In the genomic region with DNA sequence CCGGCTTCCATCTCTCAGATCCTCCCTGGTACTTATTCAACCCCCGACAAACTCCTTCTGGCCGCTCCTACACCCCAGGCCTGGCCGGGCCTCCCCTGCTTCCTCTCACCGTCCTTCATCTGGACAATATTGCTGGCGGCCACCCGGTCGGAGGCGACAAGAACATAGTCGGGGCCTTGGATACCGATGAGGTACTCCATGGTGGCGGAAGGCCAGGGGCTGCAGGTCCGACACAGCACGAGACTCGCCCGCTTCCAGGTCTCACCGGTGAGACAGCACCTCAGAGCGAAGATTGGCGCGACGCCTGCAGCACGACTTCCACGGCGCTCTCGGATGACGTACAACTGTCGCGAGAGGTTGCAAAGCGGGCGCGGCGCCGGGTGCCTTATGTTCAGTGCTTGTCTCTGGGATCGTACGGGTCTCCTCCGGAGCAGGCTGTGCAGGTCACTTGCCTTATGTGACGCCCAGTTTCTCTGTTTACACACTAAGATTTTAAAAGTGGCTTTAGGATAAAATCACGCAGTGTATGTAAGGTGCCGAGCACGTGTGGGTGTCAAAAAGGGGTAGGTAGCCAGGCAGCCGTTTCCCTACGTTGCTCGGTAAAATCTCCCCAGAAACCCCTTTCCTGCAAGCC, we compare ENCODE assay signal across 1 cellular context.
A peak's percentile ranks its signal among the peaks of the same experiment; 100 is the strongest.
TF ChIP-seq lines count a peak whose summit lies in the region.

A gene (minus strand): TSS at position 294 of the 634 bp plus-strand sequence. CDS start 94 bp downstream, at position 200.

TF ChIP-seq in HepG2, 621 proteins besides CTCF, POLR2A, EP300 and RAD21 (continued from another document and continues in another):
- TF ChIP-seq, protein P1, sequence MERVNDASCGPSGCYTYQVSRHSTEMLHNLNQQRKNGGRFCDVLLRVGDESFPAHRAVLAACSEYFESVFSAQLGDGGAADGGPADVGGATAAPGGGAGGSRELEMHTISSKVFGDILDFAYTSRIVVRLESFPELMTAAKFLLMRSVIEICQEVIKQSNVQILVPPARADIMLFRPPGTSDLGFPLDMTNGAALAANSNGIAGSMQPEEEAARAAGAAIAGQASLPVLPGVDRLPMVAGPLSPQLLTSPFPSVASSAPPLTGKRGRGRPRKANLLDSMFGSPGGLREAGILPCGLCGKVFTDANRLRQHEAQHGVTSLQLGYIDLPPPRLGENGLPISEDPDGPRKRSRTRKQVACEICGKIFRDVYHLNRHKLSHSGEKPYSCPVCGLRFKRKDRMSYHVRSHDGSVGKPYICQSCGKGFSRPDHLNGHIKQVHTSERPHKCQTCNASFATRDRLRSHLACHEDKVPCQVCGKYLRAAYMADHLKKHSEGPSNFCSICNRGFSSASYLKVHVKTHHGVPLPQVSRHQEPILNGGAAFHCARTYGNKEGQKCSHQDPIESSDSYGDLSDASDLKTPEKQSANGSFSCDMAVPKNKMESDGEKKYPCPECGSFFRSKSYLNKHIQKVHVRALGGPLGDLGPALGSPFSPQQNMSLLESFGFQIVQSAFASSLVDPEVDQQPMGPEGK (CRISPR knock-in tag; IDR thresholded peaks at IDR 0.05) = peak; percentile 45
- 0 out of 2 replicates have a peak, but pooled peaks have one; percentile 29 for TF ChIP-seq ZNF225 (CRISPR knock-in tag; IDR thresholded peaks at IDR 0.05)
- TF ChIP-seq ZNF546 (CRISPR knock-in tag; conservative IDR thresholded peaks at IDR 0.05) = no peak
- TF ChIP-seq ZNF292 (CRISPR knock-in tag; IDR thresholded peaks at IDR 0.05; ENCODE audit: borderline replicate concordance, low read depth) = peak; percentile 89
- no peak for TF ChIP-seq MAFK (conservative IDR thresholded peaks at IDR 0.05 in 1 of 2, IDR thresholded peaks at IDR 0.05 in 1 of 2; ENCODE audit: low read length in 2 of 2)
- TF ChIP-seq ATAD3A (CRISPR knock-in tag; IDR thresholded peaks at IDR 0.05) = 0 out of 2 replicates have a peak, but pooled peaks have one; percentile 48
- TF ChIP-seq CREB1 (IDR thresholded peaks at IDR 0.05) = peak; percentile 97
- peak; percentile 100 for TF ChIP-seq CREB1 (CRISPR knock-in tag; IDR thresholded peaks at IDR 0.05)
- TF ChIP-seq, protein P2, sequence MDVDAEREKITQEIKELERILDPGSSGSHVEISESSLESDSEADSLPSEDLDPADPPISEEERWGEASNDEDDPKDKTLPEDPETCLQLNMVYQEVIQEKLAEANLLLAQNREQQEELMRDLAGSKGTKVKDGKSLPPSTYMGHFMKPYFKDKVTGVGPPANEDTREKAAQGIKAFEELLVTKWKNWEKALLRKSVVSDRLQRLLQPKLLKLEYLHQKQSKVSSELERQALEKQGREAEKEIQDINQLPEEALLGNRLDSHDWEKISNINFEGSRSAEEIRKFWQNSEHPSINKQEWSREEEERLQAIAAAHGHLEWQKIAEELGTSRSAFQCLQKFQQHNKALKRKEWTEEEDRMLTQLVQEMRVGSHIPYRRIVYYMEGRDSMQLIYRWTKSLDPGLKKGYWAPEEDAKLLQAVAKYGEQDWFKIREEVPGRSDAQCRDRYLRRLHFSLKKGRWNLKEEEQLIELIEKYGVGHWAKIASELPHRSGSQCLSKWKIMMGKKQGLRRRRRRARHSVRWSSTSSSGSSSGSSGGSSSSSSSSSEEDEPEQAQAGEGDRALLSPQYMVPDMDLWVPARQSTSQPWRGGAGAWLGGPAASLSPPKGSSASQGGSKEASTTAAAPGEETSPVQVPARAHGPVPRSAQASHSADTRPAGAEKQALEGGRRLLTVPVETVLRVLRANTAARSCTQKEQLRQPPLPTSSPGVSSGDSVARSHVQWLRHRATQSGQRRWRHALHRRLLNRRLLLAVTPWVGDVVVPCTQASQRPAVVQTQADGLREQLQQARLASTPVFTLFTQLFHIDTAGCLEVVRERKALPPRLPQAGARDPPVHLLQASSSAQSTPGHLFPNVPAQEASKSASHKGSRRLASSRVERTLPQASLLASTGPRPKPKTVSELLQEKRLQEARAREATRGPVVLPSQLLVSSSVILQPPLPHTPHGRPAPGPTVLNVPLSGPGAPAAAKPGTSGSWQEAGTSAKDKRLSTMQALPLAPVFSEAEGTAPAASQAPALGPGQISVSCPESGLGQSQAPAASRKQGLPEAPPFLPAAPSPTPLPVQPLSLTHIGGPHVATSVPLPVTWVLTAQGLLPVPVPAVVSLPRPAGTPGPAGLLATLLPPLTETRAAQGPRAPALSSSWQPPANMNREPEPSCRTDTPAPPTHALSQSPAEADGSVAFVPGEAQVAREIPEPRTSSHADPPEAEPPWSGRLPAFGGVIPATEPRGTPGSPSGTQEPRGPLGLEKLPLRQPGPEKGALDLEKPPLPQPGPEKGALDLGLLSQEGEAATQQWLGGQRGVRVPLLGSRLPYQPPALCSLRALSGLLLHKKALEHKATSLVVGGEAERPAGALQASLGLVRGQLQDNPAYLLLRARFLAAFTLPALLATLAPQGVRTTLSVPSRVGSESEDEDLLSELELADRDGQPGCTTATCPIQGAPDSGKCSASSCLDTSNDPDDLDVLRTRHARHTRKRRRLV (CRISPR knock-in tag; IDR thresholded peaks at IDR 0.05) = no peak
- peak; percentile 95 for TF ChIP-seq POGZ (CRISPR knock-in tag; IDR thresholded peaks at IDR 0.05)
- peak; percentile 79 for TF ChIP-seq ZNF772 (CRISPR knock-in tag; IDR thresholded peaks at IDR 0.05)
- TF ChIP-seq PHF20 (CRISPR knock-in tag; IDR thresholded peaks at IDR 0.05) = peak; percentile 96
- TF ChIP-seq ZFX (CRISPR knock-in tag; IDR thresholded peaks at IDR 0.05; ENCODE audit: low read depth) = peak; percentile 97
- TF ChIP-seq KAT8 (CRISPR knock-in tag; IDR thresholded peaks at IDR 0.05) = peak; percentile 96
- TF ChIP-seq KLF9 (CRISPR knock-in tag; IDR thresholded peaks at IDR 0.05; ENCODE audit: low read depth) = no peak
- TF ChIP-seq HDAC1 (CRISPR knock-in tag; IDR thresholded peaks at IDR 0.05) = peak; percentile 97
- TF ChIP-seq SMAD1 (CRISPR knock-in tag; IDR thresholded peaks at IDR 0.05; ENCODE audit: borderline replicate concordance, low read depth) = no peak
- no peak for TF ChIP-seq SP1 (IDR thresholded peaks at IDR 0.05)
- 0 out of 2 replicates have a peak, but pooled peaks have one; percentile 36 for TF ChIP-seq SP1 (CRISPR knock-in tag; IDR thresholded peaks at IDR 0.05)
- TF ChIP-seq SAFB2 (CRISPR knock-in tag; IDR thresholded peaks at IDR 0.05; ENCODE audit: borderline replicate concordance, low read depth) = no peak
- TF ChIP-seq, protein P3, sequence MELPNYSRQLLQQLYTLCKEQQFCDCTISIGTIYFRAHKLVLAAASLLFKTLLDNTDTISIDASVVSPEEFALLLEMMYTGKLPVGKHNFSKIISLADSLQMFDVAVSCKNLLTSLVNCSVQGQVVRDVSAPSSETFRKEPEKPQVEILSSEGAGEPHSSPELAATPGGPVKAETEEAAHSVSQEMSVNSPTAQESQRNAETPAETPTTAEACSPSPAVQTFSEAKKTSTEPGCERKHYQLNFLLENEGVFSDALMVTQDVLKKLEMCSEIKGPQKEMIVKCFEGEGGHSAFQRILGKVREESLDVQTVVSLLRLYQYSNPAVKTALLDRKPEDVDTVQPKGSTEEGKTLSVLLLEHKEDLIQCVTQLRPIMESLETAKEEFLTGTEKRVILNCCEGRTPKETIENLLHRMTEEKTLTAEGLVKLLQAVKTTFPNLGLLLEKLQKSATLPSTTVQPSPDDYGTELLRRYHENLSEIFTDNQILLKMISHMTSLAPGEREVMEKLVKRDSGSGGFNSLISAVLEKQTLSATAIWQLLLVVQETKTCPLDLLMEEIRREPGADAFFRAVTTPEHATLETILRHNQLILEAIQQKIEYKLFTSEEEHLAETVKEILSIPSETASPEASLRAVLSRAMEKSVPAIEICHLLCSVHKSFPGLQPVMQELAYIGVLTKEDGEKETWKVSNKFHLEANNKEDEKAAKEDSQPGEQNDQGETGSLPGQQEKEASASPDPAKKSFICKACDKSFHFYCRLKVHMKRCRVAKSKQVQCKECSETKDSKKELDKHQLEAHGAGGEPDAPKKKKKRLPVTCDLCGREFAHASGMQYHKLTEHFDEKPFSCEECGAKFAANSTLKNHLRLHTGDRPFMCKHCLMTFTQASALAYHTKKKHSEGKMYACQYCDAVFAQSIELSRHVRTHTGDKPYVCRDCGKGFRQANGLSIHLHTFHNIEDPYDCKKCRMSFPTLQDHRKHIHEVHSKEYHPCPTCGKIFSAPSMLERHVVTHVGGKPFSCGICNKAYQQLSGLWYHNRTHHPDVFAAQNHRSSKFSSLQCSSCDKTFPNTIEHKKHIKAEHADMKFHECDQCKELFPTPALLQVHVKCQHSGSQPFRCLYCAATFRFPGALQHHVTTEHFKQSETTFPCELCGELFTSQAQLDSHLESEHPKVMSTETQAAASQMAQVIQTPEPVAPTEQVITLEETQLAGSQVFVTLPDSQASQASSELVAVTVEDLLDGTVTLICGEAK (IDR thresholded peaks at IDR 0.05) = no peak
- TF ChIP-seq, protein P3 (CRISPR knock-in tag; IDR thresholded peaks at IDR 0.05) = peak; percentile 49; the same call in 1 of the 2 replicates
- no peak for TF ChIP-seq KLF11 (CRISPR knock-in tag; IDR thresholded peaks at IDR 0.05)
- TF ChIP-seq, protein P4, sequence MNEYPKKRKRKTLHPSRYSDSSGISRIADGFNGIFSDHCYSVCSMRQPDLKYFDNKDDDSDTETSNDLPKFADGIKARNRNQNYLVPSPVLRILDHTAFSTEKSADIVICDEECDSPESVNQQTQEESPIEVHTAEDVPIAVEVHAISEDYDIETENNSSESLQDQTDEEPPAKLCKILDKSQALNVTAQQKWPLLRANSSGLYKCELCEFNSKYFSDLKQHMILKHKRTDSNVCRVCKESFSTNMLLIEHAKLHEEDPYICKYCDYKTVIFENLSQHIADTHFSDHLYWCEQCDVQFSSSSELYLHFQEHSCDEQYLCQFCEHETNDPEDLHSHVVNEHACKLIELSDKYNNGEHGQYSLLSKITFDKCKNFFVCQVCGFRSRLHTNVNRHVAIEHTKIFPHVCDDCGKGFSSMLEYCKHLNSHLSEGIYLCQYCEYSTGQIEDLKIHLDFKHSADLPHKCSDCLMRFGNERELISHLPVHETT (CRISPR knock-in tag; conservative IDR thresholded peaks at IDR 0.05) = peak; percentile 45; the same call in 1 of the 2 replicates
- peak; percentile 89 for TF ChIP-seq MYC (CRISPR knock-in tag; IDR thresholded peaks at IDR 0.05; ENCODE audit: borderline replicate concordance)
- TF ChIP-seq ZNF556 (CRISPR knock-in tag; IDR thresholded peaks at IDR 0.05; ENCODE audit: borderline replicate concordance) = peak; percentile 55; the same call in 1 of the 2 replicates
- 0 out of 2 replicates have a peak, but pooled peaks have one; percentile 10 for TF ChIP-seq FOXO1 (CRISPR knock-in tag; IDR thresholded peaks at IDR 0.05)
- peak; percentile 89; the same call in 1 of the 2 replicates for TF ChIP-seq ZNF788 (CRISPR knock-in tag; IDR thresholded peaks at IDR 0.05; ENCODE audit: borderline replicate concordance)
- TF ChIP-seq EHMT2 (IDR thresholded peaks at IDR 0.05; ENCODE audit: borderline replicate concordance, low read depth, low read length) = no peak
- no peak for TF ChIP-seq ATRX (CRISPR knock-in tag; IDR thresholded peaks at IDR 0.05; ENCODE audit: borderline replicate concordance)
- TF ChIP-seq SP4 (CRISPR knock-in tag; IDR thresholded peaks at IDR 0.05) = peak; percentile 63; the same call in 1 of the 2 replicates
- TF ChIP-seq MED8 (CRISPR knock-in tag; IDR thresholded peaks at IDR 0.05; ENCODE audit: insufficient replicate concordance) = no peak
- TF ChIP-seq, protein P5, sequence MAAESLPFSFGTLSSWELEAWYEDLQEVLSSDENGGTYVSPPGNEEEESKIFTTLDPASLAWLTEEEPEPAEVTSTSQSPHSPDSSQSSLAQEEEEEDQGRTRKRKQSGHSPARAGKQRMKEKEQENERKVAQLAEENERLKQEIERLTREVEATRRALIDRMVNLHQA (CRISPR knock-in tag; IDR thresholded peaks at IDR 0.05) = no peak
- no peak for TF ChIP-seq MYNN (CRISPR knock-in tag; IDR thresholded peaks at IDR 0.05; ENCODE audit: low read depth)
- no peak for TF ChIP-seq ZNF878 (CRISPR knock-in tag; IDR thresholded peaks at IDR 0.05)
